ENCODE assay signal across 14 cellular contexts in the genomic region with DNA sequence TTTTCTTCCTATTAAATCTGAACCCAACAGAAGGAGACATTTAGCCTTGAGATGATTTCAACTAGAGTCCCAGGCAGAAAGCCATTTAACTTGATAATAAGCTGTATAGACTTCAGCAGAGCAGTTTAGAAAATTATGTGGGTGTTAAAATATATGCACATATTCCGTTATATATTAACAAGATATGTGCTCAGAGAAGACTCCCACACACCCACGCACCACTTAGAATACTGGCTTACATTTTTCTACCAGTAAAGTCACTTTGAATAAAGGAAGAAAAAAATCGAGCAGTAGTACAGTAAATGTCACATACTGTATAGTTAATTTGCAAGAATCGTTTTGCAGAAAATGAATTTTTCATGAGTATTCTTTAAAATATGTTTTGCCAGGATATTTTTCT.
"Had no signal": no experiment of that assay in that cellular context is flagged by ENCODE, and none has a peak within 500 bp of the region (broad histone marks: within the 10 kb centered on the region; RNA-seq: fewer than 3 reads in every experiment).

No MANE protein-coding gene starts in this region.

- H3K9me3 ChIP-seq: gastrocnemius medialis, left lung, pancreas, thoracic aorta, upper lobe of right lung had no signal

- H3K27me3 ChIP-seq: gastrocnemius medialis, left lung, upper lobe of right lung had no signal

- ATAC-seq: activated CD4-positive, CD25-positive, alpha-beta regulatory T cell treated with anti-CD3 and anti-CD28 coated beads, Interleukin-2, amount 50 U/mL, for 24 hours; gastrocnemius medialis; left lung; naive thymus-derived CD8-positive, alpha-beta T cell; stimulated activated effector memory CD8-positive, alpha-beta T cell treated with anti-CD3 and anti-CD28 coated beads, Interleukin-12 subunit alpha, Interleukin-12 subunit beta, amount 100 ng/mL, for 72 hours; upper lobe of right lung had no signal

- H3K36me3 ChIP-seq: gastrocnemius medialis, left lung, pancreas, thoracic aorta, upper lobe of right lung had no signal

- H3K4me3 ChIP-seq: dorsolateral prefrontal cortex, gastrocnemius medialis, left lung, pancreas, thoracic aorta, upper lobe of right lung had no signal

- H3K4me1 ChIP-seq: gastrocnemius medialis, left lung, pancreas, upper lobe of right lung had no signal

- H3K27ac ChIP-seq: dorsolateral prefrontal cortex, gastrocnemius medialis, left lung, pancreas, thoracic aorta, upper lobe of right lung had no signal

- DNase-seq: activated CD4-positive, alpha-beta T cell treated with anti-CD3 and anti-CD28 coated beads, Interleukin-2, amount 50 U/mL, for 1 hour; activated CD8-positive, alpha-beta memory T cell treated with anti-CD3 and anti-CD28 coated beads for 24 hours; activated gamma-delta T cell treated with Interleukin-2 at 50 U/mL for 16 hours; amniotic stem cell; dorsolateral prefrontal cortex; erythroblast; gastrocnemius medialis; left lung; naive thymus-derived CD8-positive, alpha-beta T cell; pancreas; upper lobe of right lung had no signal
